2 cellular contexts compared by ENCODE assay signal in the genomic region with DNA sequence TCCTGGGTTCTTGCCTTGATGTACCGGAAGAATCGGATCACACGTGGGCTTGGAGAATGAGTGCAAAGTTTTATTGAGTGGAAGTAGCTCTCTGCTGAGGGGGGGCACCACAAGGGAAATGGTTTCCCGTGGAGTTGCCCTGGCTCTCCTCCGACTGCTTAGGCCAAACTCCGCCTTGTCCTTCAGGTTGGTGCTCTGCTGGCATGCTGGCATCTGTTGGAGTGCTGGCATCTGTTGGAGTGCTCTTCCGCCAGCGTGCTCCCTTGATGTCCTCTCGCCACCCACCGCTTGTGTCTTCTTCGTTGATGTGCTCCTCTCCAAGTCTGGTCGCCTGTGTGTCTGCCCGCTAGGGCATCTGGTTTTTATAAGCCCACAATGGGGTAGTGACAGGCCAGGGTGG.
TF ChIP-seq lines count a peak whose summit lies in the region.

No MANE protein-coding gene starts in this region.

TF ChIP-seq in SK-N-SH, 30 proteins besides CTCF, POLR2A, EP300 and RAD21 (continued from another document):
- TF ChIP-seq TCF12 (IDR thresholded peaks at IDR 0.05) (no peak), MXI1 (IDR thresholded peaks at IDR 0.05; ENCODE audit: low read depth, low read length) (no peak), TAF1 (IDR thresholded peaks at IDR 0.05; ENCODE audit: borderline replicate concordance, low read depth, low read length) (no peak), SIN3A (IDR thresholded peaks at IDR 0.05; ENCODE audit: borderline replicate concordance, low read depth, low read length) (no peak), NRF1 (IDR thresholded peaks at IDR 0.05; ENCODE audit: low read depth, low read length) (no peak), RFX5 (IDR thresholded peaks at IDR 0.05; ENCODE audit: low read length) (no peak)
- TF ChIP-seq, protein P1, sequence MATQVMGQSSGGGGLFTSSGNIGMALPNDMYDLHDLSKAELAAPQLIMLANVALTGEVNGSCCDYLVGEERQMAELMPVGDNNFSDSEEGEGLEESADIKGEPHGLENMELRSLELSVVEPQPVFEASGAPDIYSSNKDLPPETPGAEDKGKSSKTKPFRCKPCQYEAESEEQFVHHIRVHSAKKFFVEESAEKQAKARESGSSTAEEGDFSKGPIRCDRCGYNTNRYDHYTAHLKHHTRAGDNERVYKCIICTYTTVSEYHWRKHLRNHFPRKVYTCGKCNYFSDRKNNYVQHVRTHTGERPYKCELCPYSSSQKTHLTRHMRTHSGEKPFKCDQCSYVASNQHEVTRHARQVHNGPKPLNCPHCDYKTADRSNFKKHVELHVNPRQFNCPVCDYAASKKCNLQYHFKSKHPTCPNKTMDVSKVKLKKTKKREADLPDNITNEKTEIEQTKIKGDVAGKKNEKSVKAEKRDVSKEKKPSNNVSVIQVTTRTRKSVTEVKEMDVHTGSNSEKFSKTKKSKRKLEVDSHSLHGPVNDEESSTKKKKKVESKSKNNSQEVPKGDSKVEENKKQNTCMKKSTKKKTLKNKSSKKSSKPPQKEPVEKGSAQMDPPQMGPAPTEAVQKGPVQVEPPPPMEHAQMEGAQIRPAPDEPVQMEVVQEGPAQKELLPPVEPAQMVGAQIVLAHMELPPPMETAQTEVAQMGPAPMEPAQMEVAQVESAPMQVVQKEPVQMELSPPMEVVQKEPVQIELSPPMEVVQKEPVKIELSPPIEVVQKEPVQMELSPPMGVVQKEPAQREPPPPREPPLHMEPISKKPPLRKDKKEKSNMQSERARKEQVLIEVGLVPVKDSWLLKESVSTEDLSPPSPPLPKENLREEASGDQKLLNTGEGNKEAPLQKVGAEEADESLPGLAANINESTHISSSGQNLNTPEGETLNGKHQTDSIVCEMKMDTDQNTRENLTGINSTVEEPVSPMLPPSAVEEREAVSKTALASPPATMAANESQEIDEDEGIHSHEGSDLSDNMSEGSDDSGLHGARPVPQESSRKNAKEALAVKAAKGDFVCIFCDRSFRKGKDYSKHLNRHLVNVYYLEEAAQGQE (IDR thresholded peaks at IDR 0.05; ENCODE audit: low read depth, low read length), result no peak
- TF ChIP-seq, protein P2, sequence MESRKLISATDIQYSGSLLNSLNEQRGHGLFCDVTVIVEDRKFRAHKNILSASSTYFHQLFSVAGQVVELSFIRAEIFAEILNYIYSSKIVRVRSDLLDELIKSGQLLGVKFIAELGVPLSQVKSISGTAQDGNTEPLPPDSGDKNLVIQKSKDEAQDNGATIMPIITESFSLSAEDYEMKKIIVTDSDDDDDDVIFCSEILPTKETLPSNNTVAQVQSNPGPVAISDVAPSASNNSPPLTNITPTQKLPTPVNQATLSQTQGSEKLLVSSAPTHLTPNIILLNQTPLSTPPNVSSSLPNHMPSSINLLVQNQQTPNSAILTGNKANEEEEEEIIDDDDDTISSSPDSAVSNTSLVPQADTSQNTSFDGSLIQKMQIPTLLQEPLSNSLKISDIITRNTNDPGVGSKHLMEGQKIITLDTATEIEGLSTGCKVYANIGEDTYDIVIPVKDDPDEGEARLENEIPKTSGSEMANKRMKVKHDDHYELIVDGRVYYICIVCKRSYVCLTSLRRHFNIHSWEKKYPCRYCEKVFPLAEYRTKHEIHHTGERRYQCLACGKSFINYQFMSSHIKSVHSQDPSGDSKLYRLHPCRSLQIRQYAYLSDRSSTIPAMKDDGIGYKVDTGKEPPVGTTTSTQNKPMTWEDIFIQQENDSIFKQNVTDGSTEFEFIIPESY (IDR thresholded peaks at IDR 0.05; ENCODE audit: borderline replicate concordance, low read depth), result no peak

TF ChIP-seq in SK-N-SH treated with all-trans-retinoic acid at 6 μM for 48 hours, 23 proteins besides CTCF, POLR2A, EP300 and RAD21 (continued from another document):
- no peak for TF ChIP-seq POU6F1 (CRISPR knock-in tag; IDR thresholded peaks at IDR 0.05; ENCODE audit: borderline replicate concordance, low read depth)
- no peak for TF ChIP-seq RARB (CRISPR knock-in tag; IDR thresholded peaks at IDR 0.05)
- no peak for TF ChIP-seq BACH2 (CRISPR knock-in tag; IDR thresholded peaks at IDR 0.05; ENCODE audit: borderline replicate concordance)
- no peak for TF ChIP-seq ISL1 (CRISPR knock-in tag; IDR thresholded peaks at IDR 0.05)
- no peak for TF ChIP-seq PATZ1 (CRISPR knock-in tag; IDR thresholded peaks at IDR 0.05; ENCODE audit: borderline replicate concordance)
- TF ChIP-seq ZFP30 (CRISPR knock-in tag; IDR thresholded peaks at IDR 0.05), result no peak
- TF ChIP-seq PPARA (CRISPR knock-in tag; IDR thresholded peaks at IDR 0.05; ENCODE audit: borderline replicate concordance), result no peak
- no peak for TF ChIP-seq ZFP3 (CRISPR knock-in tag; IDR thresholded peaks at IDR 0.05)
- TF ChIP-seq ZC3H10 (CRISPR knock-in tag; IDR thresholded peaks at IDR 0.05), result no peak
- no peak for TF ChIP-seq ARNTL (CRISPR knock-in tag; IDR thresholded peaks at IDR 0.05; ENCODE audit: borderline replicate concordance, low read depth)
- TF ChIP-seq, protein P3, sequence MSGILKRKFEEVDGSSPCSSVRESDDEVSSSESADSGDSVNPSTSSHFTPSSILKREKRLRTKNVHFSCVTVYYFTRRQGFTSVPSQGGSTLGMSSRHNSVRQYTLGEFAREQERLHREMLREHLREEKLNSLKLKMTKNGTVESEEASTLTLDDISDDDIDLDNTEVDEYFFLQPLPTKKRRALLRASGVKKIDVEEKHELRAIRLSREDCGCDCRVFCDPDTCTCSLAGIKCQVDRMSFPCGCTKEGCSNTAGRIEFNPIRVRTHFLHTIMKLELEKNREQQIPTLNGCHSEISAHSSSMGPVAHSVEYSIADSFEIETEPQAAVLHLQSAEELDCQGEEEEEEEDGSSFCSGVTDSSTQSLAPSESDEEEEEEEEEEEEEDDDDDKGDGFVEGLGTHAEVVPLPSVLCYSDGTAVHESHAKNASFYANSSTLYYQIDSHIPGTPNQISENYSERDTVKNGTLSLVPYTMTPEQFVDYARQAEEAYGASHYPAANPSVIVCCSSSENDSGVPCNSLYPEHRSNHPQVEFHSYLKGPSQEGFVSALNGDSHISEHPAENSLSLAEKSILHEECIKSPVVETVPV (CRISPR knock-in tag; IDR thresholded peaks at IDR 0.05), result no peak
